ENCODE assay signal across 8 cellular contexts in genomic region chr17:74852237-74853047, GRCh38. TPM values are rescaled to one million over a fixed set of nuclear protein-coding genes. Genes with fewer than 3 reads are reported as not detected.
A peak's percentile ranks its signal among the peaks of the same experiment; 100 is the strongest.
DNase-seq lines count a peak whose midpoint lies in the region; ATAC-seq and TF ChIP-seq lines count a peak whose summit lies in the region.

No MANE protein-coding gene starts in this region.

- DNase-seq in DMS153 treated with DMSO at 0.1 percent for 48 hours (lab: John Stamatoyannopoulos, UW; ENCODE audit: unreplicated experiment) (peak; percentile 86), NT2/D1 (ENCODE audit: low read depth, low spot score) (peak; percentile 72), mucosa of descending colon (peak in 1 of 3 donors; percentile 48), BE2C (no peak), hypothalamus (lab: John Stamatoyannopoulos, UW) (no peak)

- H3K9me3 Mint-ChIP-seq in activated naive CD8-positive, alpha-beta T cell (ENCODE audit: low read depth): no peaks in the 10 kb centered on the region

- no peak overlapping the region for H3K27ac Mint-ChIP-seq in activated naive CD8-positive, alpha-beta T cell

- H3K9me3 ChIP-seq in NT2/D1 (ENCODE audit: insufficient read depth, low read length) (no peaks in the 10 kb centered on the region; the same call in 1 of the 2 replicates), mucosa of descending colon (no peaks in the 10 kb centered on the region), BE2C (no peaks in the 10 kb centered on the region)

- H3K9ac ChIP-seq in NT2/D1 (ENCODE audit: insufficient read length, low read depth): peak overlapping the region; percentile 85

- ATAC-seq in mucosa of descending colon (peak; percentile 78), HG03342 (IDR thresholded peaks at IDR 0.05; ENCODE audit: unreplicated experiment) (no peak), HG03175 (IDR thresholded peaks at IDR 0.05; ENCODE audit: unreplicated experiment) (no peak)

- peak overlapping the region; percentile 51 for H3K4me3 ChIP-seq in NT2/D1 (ENCODE audit: insufficient read length, low read depth)
- H3K4me3 ChIP-seq in mucosa of descending colon: no peak overlapping the region
- no peak overlapping the region for H3K4me3 ChIP-seq in BE2C (ENCODE audit: low read depth, low read length)

- H3K36me3 ChIP-seq in NT2/D1 (ENCODE audit: insufficient read depth, insufficient read length, low read length): no peaks in the 10 kb centered on the region
- no peaks in the 10 kb centered on the region for H3K36me3 ChIP-seq in mucosa of descending colon (ENCODE audit: low read depth)
- no peaks in the 10 kb centered on the region for H3K36me3 ChIP-seq in BE2C

- H3K4me1 Mint-ChIP-seq in activated naive CD8-positive, alpha-beta T cell (ENCODE audit: low read depth): peaks cover 15% of the 10 kb centered on the region

- H3K27me3 ChIP-seq in NT2/D1 (ENCODE audit: insufficient read depth, insufficient read length): peaks cover 91% of the 10 kb centered on the region
- H3K27me3 ChIP-seq in BE2C: peaks cover 20% of the 10 kb centered on the region

- intact Hi-C loops in mucosa of descending colon (cut with DNase I, micrococcal nuclease): no loop called here

- TF ChIP-seq CTCF in mucosa of descending colon (IDR thresholded peaks at IDR 0.05) (no peak), BE2C (IDR thresholded peaks at IDR 0.05; ENCODE audit: low read depth, low read length) (no peak)

- peaks cover 2% of the 10 kb centered on the region for H3K36me3 Mint-ChIP-seq in activated naive CD8-positive, alpha-beta T cell

- H3K27me3 Mint-ChIP-seq in activated naive CD8-positive, alpha-beta T cell: peaks cover 18% of the 10 kb centered on the region

- peaks cover 5% of the 10 kb centered on the region for H3K4me1 ChIP-seq in NT2/D1 (ENCODE audit: insufficient read depth, insufficient read length)
- peaks cover 3% of the 10 kb centered on the region for H3K4me1 ChIP-seq in mucosa of descending colon (ENCODE audit: low read depth)
- no peaks in the 10 kb centered on the region for H3K4me1 ChIP-seq in BE2C

- H3K4me3 Mint-ChIP-seq in activated naive CD8-positive, alpha-beta T cell: peak overlapping the region; percentile 78

RNA-seq across cellular contexts. Expression of gene GRIN2C, which starts 7.2 kb away (rescaled TPM):
- total RNA-seq in mucosa of descending colon: 1 to 10 TPM in 1 of 3 donors, under 1 TPM in 2; 0.35 to 1.4 (median 0.55) TPM
- polyA plus RNA-seq in BE2C (2012; ENCODE audit: insufficient read depth, insufficient read length, low read depth): 0.11 TPM

RNA-seq across cellular contexts. Expression of gene FDXR, which starts 20.4 kb away (rescaled TPM):
- total RNA-seq in mucosa of descending colon: 10 to 100 TPM; 10.6 to 14.8 (median 12.0) TPM
- polyA plus RNA-seq in BE2C (2012; ENCODE audit: insufficient read depth, insufficient read length, low read depth): 13.3 TPM

RNA-seq across cellular contexts. Expression of gene FADS6, which starts 41.0 kb away (rescaled TPM):
- total RNA-seq in mucosa of descending colon: 1 to 10 TPM in 2 of 3 donors, under 1 TPM in 1; 0.14 to 4.2 (median 1.1) TPM
- polyA plus RNA-seq in BE2C (2012; ENCODE audit: insufficient read depth, insufficient read length, low read depth): not detected

Comparison
In these comparisons a context has a peak if more than half of its experiments do, and no peak if none do; other contexts are left out.
1. DNase-seq: peak in DMS153 treated with DMSO at 0.1 percent for 48 hours (single experiment) and NT2/D1 (single experiment); none in BE2C (single experiment) and hypothalamus (0 of 51).